In genomic region chr12:96489392-96490056, GRCh38 we compare ENCODE assay signal across 8 cellular contexts. TPM values are rescaled to one million over a fixed set of nuclear protein-coding genes. Genes with fewer than 3 reads are reported as not detected.
DNase-seq lines count a peak whose midpoint lies in the region; ATAC-seq and TF ChIP-seq lines count a peak whose summit lies in the region.

TSS of gene CFAP54 (plus strand) at chr12:96489577. CDS start at chr12:96489610, 33 bp downstream.

- no peaks in the 10 kb centered on the region for H4K20me1 ChIP-seq in osteoblast (ENCODE audit: insufficient read depth, low read length)

- H3K9me3 ChIP-seq in SK-N-MC (ENCODE audit: low read depth, low read length) (no peaks in the 10 kb centered on the region), osteoblast (ENCODE audit: low read depth, low read length) (no peaks in the 10 kb centered on the region), thoracic aorta (no peaks in the 10 kb centered on the region)

- H2AFZ ChIP-seq in osteoblast (ENCODE audit: low read length) = peak within 1 kb of the TSS; percentile 83

- H3K27ac Mint-ChIP-seq in activated naive CD4-positive, alpha-beta T cell treated with anti-CD3 and anti-CD28 coated beads, Interleukin-2, amount 50 U/mL, for 24 hours = peak within 1 kb of the TSS; percentile 56

- H3K4me1 Mint-ChIP-seq in activated naive CD4-positive, alpha-beta T cell treated with anti-CD3 and anti-CD28 coated beads, Interleukin-2, amount 50 U/mL, for 24 hours = peaks cover 32% of the 10 kb centered on the region

- peak; percentile 87 for ATAC-seq in thoracic aorta (ENCODE audit: insufficient number of reproducible peaks, low FRiP score, low read depth)

- H3K36me3 ChIP-seq in SK-N-MC (ENCODE audit: insufficient read depth, low read length) (no peaks in the 10 kb centered on the region), osteoblast (ENCODE audit: insufficient read depth, low read length) (no peaks in the 10 kb centered on the region), thoracic aorta (no peaks in the 10 kb centered on the region)

- H3K79me2 ChIP-seq in osteoblast (ENCODE audit: insufficient read depth, low read length) = no peaks in the 10 kb centered on the region

- peak within 1 kb of the TSS; percentile 75 for H3K9ac ChIP-seq in SK-N-MC (ENCODE audit: insufficient read length)

- H3K9me3 Mint-ChIP-seq in activated naive CD4-positive, alpha-beta T cell treated with anti-CD3 and anti-CD28 coated beads, Interleukin-2, amount 50 U/mL, for 24 hours = no peaks in the 10 kb centered on the region

- H3K27me3 ChIP-seq in osteoblast (ENCODE audit: insufficient read depth, low read length) (no peaks in the 10 kb centered on the region), thoracic aorta (replicated peaks; ENCODE audit: insufficient read depth) (no peaks in the 10 kb centered on the region)

- TF ChIP-seq CTCF in HFF-Myc (IDR thresholded peaks at IDR 0.05; ENCODE audit: low read depth, low read length, missing control alignments) (peak; percentile 90), NB4 (IDR thresholded peaks at IDR 0.05; ENCODE audit: low read depth, low read length) (peak; percentile 88), osteoblast (IDR thresholded peaks at IDR 0.05; ENCODE audit: extremely low read depth, low read depth, low read length) (peak; percentile 90), thoracic aorta (IDR thresholded peaks at IDR 0.05) (peak; percentile 84)

- TF ChIP-seq POLR2A in NB4 (IDR thresholded peaks at IDR 0.05; ENCODE audit: extremely low read depth, insufficient read length) = no peak

- H3K4me3 Mint-ChIP-seq in activated naive CD4-positive, alpha-beta T cell treated with anti-CD3 and anti-CD28 coated beads, Interleukin-2, amount 50 U/mL, for 24 hours = peak within 1 kb of the TSS; percentile 94

- peak within 1 kb of the TSS; percentile 86 for H3K4me3 ChIP-seq in HFF-Myc (replicated peaks; ENCODE audit: low read depth, low read length)
- peak within 1 kb of the TSS; percentile 44 for H3K4me3 ChIP-seq in NB4 (ENCODE audit: low read depth, low read length)
- H3K4me3 ChIP-seq in SK-N-MC = peak within 1 kb of the TSS; percentile 88
- H3K4me3 ChIP-seq in osteoblast (ENCODE audit: insufficient read depth, low read length) = peak within 1 kb of the TSS; percentile 79
- H3K4me3 ChIP-seq in thoracic aorta = peak within 1 kb of the TSS; percentile 70

- H3K36me3 Mint-ChIP-seq in activated naive CD4-positive, alpha-beta T cell treated with anti-CD3 and anti-CD28 coated beads, Interleukin-2, amount 50 U/mL, for 24 hours = no peaks in the 10 kb centered on the region

- no peak within 1 kb of the TSS for H3K27ac ChIP-seq in SK-N-MC
- peak within 1 kb of the TSS; percentile 90 for H3K27ac ChIP-seq in osteoblast (ENCODE audit: low read depth, low read length)
- H3K27ac ChIP-seq in thoracic aorta = peak within 1 kb of the TSS; percentile 9 to 68

- H3K4me2 ChIP-seq in osteoblast (ENCODE audit: insufficient read depth, low read length) = peak within 1 kb of the TSS; percentile 84

- DNase-seq in GDM1 (lab: John Stamatoyannopoulos, UW) = peak; percentile 81
- DNase-seq in HFF-Myc (ENCODE audit: extremely low read depth, low read depth) = peak; percentile 82
- DNase-seq in NB4 (ENCODE audit: low read depth) = peak; percentile 89
- no peak for DNase-seq in SK-N-MC (ENCODE audit: low read depth, low spot score)
- DNase-seq in glomerular visceral epithelial cell (ENCODE audit: extremely low spot score) = peak; percentile 92
- DNase-seq in osteoblast (ENCODE audit: insufficient read length, low spot score, missing footprints) = peak; percentile 94
- DNase-seq in thoracic aorta (ENCODE audit: low spot score) = peak; percentile 90

- H3K27me3 Mint-ChIP-seq in activated naive CD4-positive, alpha-beta T cell treated with anti-CD3 and anti-CD28 coated beads, Interleukin-2, amount 50 U/mL, for 24 hours = no peaks in the 10 kb centered on the region

- H3K4me1 ChIP-seq in osteoblast (ENCODE audit: insufficient read depth, low read length) (peaks cover 17% of the 10 kb centered on the region), thoracic aorta (ENCODE audit: control insufficient read depth in 1 of 2, low read depth in 2 of 2) (peaks cover 0 to 5% of the 10 kb centered on the region in 2 donors)

RNA-seq across cellular contexts. Expression of gene CFAP54, which starts in this region (rescaled TPM):
- 2.2 and 3.2 TPM in 2 replicates for total RNA-seq in osteoblast
- 1 to 10 TPM; 1.1 to 4.2 TPM for total RNA-seq in thoracic aorta
